1 cellular context compared by ENCODE assay signal in genomic region chr17:2621913-2622473, GRCh38.
TF ChIP-seq lines count a peak whose summit lies in the region.
"Not testable (repeated sequence)": the region's sequence is repeated elsewhere in the genome, so short reads cannot be mapped to it uniquely, and the experiment has no call there.

No MANE protein-coding gene starts in this region.

TF ChIP-seq in HepG2, 621 proteins besides CTCF, POLR2A, EP300 and RAD21:
- TF ChIP-seq ZNF652 (CRISPR knock-in tag; IDR thresholded peaks at IDR 0.05; ENCODE audit: borderline replicate concordance, low read depth) (peak; percentile 12; the same call in 1 of the 2 replicates), HNF4A (CRISPR knock-in tag; IDR thresholded peaks at IDR 0.05) (peak; percentile 81), SOX6 (CRISPR knock-in tag; IDR thresholded peaks at IDR 0.05) (peak; percentile 61), PAXIP1 (CRISPR knock-in tag; conservative IDR thresholded peaks at IDR 0.05) (0 out of 2 replicates have a peak, but pooled peaks have one; percentile 25), SOX13 (CRISPR knock-in tag; conservative IDR thresholded peaks at IDR 0.05 in 1 of 2, IDR thresholded peaks at IDR 0.05 in 1 of 2) (peak in 1 of 2 experiments; percentile 22; a peak in 1 of 4 replicates), ZMYM4 (CRISPR knock-in tag; IDR thresholded peaks at IDR 0.05) (peak; percentile 50; the same call in 1 of the 2 replicates), AHDC1 (CRISPR knock-in tag; IDR thresholded peaks at IDR 0.05; ENCODE audit: borderline replicate concordance) (0 out of 2 replicates have a peak, but pooled peaks have one; percentile 26), ZNF644 (CRISPR knock-in tag; IDR thresholded peaks at IDR 0.05; ENCODE audit: low read depth) (peak; percentile 64; the same call in 1 of the 2 replicates), GATAD2A (CRISPR knock-in tag; IDR thresholded peaks at IDR 0.05) (peak; percentile 17; the same call in 1 of the 2 replicates)
- not testable (repeated sequence) for TF ChIP-seq SOX6, SOX13 (IDR thresholded peaks at IDR 0.05)
- TF ChIP-seq, protein P1, sequence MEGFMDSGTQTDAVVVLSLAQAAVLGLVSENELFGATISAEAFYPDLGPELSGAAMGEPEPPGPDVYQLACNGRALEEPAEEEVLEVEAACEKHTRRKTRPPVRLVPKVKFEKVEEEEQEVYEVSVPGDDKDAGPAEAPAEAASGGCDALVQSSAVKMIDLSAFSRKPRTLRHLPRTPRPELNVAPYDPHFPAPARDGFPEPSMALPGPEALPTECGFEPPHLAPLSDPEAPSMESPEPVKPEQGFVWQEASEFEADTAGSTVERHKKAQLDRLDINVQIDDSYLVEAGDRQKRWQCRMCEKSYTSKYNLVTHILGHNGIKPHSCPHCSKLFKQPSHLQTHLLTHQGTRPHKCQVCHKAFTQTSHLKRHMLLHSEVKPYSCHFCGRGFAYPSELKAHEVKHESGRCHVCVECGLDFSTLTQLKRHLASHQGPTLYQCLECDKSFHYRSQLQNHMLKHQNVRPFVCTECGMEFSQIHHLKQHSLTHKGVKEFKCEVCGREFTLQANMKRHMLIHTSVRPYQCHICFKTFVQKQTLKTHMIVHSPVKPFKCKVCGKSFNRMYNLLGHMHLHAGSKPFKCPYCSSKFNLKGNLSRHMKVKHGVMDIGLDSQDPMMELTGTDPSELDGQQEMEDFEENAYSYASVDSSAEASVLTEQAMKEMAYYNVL (CRISPR knock-in tag; IDR thresholded peaks at IDR 0.05; ENCODE audit: borderline replicate concordance), result 0 out of 2 replicates have a peak, but pooled peaks have one; percentile 25
- TF ChIP-seq, protein P2, sequence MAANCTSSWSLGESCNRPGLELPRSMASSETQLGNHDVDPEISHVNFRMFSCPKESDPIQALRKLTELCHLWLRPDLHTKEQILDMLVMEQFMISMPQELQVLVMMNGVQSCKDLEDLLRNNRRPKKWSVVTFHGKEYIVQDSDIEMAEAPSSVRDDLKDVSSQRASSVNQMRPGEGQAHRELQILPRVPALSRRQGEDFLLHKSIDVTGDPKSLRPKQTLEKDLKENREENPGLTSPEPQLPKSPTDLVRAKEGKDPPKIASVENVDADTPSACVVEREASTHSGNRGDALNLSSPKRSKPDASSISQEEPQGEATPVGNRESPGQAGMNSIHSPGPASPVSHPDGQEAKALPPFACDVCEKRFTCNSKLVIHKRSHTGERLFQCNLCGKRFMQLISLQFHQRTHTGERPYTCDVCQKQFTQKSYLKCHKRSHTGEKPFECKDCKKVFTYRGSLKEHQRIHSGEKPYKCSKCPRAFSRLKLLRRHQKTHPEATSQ (CRISPR knock-in tag; IDR thresholded peaks at IDR 0.05; ENCODE audit: borderline replicate concordance), result peak; percentile 81; the same call in 1 of the 2 replicates
- TF ChIP-seq, protein P3, sequence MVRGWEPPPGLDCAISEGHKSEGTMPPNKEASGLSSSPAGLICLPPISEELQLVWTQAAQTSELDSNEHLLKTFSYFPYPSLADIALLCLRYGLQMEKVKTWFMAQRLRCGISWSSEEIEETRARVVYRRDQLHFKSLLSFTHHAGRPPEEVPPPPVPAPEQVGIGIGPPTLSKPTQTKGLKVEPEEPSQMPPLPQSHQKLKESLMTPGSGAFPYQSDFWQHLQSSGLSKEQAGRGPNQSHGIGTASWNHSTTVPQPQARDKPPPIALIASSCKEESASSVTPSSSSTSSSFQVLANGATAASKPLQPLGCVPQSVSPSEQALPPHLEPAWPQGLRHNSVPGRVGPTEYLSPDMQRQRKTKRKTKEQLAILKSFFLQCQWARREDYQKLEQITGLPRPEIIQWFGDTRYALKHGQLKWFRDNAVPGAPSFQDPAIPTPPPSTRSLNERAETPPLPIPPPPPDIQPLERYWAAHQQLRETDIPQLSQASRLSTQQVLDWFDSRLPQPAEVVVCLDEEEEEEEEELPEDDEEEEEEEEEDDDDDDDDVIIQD (CRISPR knock-in tag; IDR thresholded peaks at IDR 0.05; ENCODE audit: low read depth), result peak; percentile 16; the same call in 1 of the 2 replicates
